Comparison of ENCODE assay signal across 8 cellular contexts in genomic region chrX:40104649-40105015, GRCh38. TPM values are rescaled to one million over a fixed set of nuclear protein-coding genes. Genes with fewer than 3 reads are reported as not detected.
A peak's percentile ranks its signal among the peaks of the same experiment; 100 is the strongest.
DNase-seq lines count a peak whose midpoint lies in the region; ATAC-seq, FAIRE-seq and TF ChIP-seq lines count a peak whose summit lies in the region.

No MANE protein-coding gene starts in this region.

- POLR2A ChIA-PET in AG04449 (lab: Yijun Ruan, JAX) = interaction anchor here (1.0 to 1.4 kb wide), 3 partner anchors 8 to 44 kb away, joined by 3 to 4 read pairs (median 4); no protein-coding TSS in a partner anchor

- H3K36me3 ChIP-seq in KOPT-K1 (ENCODE audit: insufficient read depth, low read length) (no peaks in the 10 kb centered on the region; the same call in 1 of the 2 replicates), tibial artery (no peaks in the 10 kb centered on the region)

- H3K4me3 ChIP-seq in AG04449 (ENCODE audit: low read depth, low read length) = peak overlapping the region; percentile 52
- peak overlapping the region; percentile 66 to 81 for H3K4me3 ChIP-seq in tibial artery

- H3K27me3 ChIP-seq in tibial artery = no peaks in the 10 kb centered on the region

- peak; percentile 28 for ATAC-seq in left lobe of liver

- CTCF ChIA-PET in AG04449 (lab: Yijun Ruan, JAX) = interaction anchor here (0.7 kb wide), 1 partner anchor 162 kb away, joined by 3 read pairs; no protein-coding TSS in a partner anchor

- no peak for TF ChIP-seq POLR2A in GM12892 (IDR thresholded peaks at IDR 0.05; ENCODE audit: low read depth, low read length)

- intact Hi-C loops in tibial artery (cut with DNase I; ENCODE audit: low total_unique reads) = no loop called here

- DNase-seq in AG04449 (ENCODE audit: low read depth, low spot score) (no peak), GM12892 (ENCODE audit: insufficient read length) (peak; percentile 41), astrocyte of the hippocampus (ENCODE audit: low read depth, low spot score) (peak; percentile 75), left lobe of liver (ENCODE audit: low spot score) (peak; percentile 79), tibial artery (peak in 1 of 2 donors; percentile 90), cerebellar nuclear complex (lab: John Stamatoyannopoulos, UW) (no peak), D721Med (ENCODE audit: insufficient read length, low spot score) (no peak)

- TF ChIP-seq CTCF in AG04449 (IDR thresholded peaks at IDR 0.05; ENCODE audit: insufficient read depth, low read length, missing control alignments) = no peak
- TF ChIP-seq CTCF in tibial artery (IDR thresholded peaks at IDR 0.05) = no peak
- no peak for TF ChIP-seq CTCF in D721Med (IDR thresholded peaks at IDR 0.05; ENCODE audit: insufficient read depth, missing control alignments)

- no peaks in the 10 kb centered on the region for H3K9me3 ChIP-seq in KOPT-K1 (ENCODE audit: insufficient read depth, low read length, poor library complexity, severe bottlenecking)
- H3K9me3 ChIP-seq in tibial artery = no peaks in the 10 kb centered on the region

- FAIRE-seq in GM12892 (lab: Jason Lieb, UNC) = peak; percentile 36
- FAIRE-seq in D721Med (lab: Jason Lieb, UNC) = no peak

- peak overlapping the region; percentile 89 for H3K27ac ChIP-seq in KOPT-K1 (ENCODE audit: low read depth, low read length, poor library complexity, severe bottlenecking)
- H3K27ac ChIP-seq in tibial artery = peak overlapping the region; percentile 84 to 97

- H3K4me1 ChIP-seq in tibial artery = peaks cover 0 to 70% (median 26%) of the 10 kb centered on the region in 4 donors

RNA-seq across cellular contexts. Expression of gene BCOR, which starts 6.9 kb away (rescaled TPM):
- 9.0 TPM for polyA plus RNA-seq in GM12892 (2012; ENCODE audit: missing spikeins)
- 10.5 TPM for total RNA-seq in left lobe of liver

Comparison
In these comparisons a context has a peak if more than half of its experiments do, and no peak if none do; other contexts are left out.
1. DNase-seq: peak in GM12892 (single experiment), astrocyte of the hippocampus (single experiment) and left lobe of liver (single experiment); none in AG04449 (single experiment), cerebellar nuclear complex (0 of 2) and D721Med (single experiment).